Comparison of ENCODE assay signal across 8 cellular contexts in the genomic region with DNA sequence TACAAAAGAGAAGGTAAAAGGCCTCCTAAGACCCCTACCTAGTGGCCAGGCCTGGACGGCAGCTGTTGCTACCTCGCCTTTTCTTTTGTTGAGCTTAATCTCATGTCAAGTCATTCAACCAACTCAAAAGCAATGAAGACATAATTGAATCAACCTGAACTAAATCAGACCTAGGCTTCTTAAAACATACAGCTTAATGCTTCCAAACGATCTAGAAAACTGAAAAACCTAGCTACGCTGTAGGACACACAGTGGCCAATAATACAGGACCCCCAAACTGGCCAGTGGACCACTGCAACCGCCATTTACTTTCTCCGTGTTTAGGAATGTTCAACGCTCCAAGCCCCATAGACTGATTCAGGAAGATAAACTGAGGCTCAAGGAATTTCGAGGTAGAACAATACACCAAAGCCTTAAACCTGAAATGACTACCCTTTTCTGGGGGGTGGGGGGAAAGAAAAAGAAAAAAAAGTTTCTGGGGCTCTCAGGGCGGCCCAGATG. TPM values are rescaled to one million over a fixed set of nuclear protein-coding genes. Genes with fewer than 3 reads are reported as not detected.
DNase-seq lines count a peak whose midpoint lies in the region; ATAC-seq and TF ChIP-seq lines count a peak whose summit lies in the region.
"Not testable (repeated sequence)": the region's sequence is repeated elsewhere in the genome, so short reads cannot be mapped to it uniquely, and the experiment has no call there.

No MANE protein-coding gene starts in this region.

- not testable (repeated sequence) for H3K9me3 Mint-ChIP-seq in activated CD8-positive, alpha-beta T cell treated with anti-CD3 and anti-CD28 coated beads, Interleukin-2, amount 10 ng/mL, durations not matched to agents 7 days and 5 days (ENCODE audit: insufficient read depth)

- not testable (repeated sequence) for H3K4me1 ChIP-seq in breast epithelium; mesenchymal stem cell (ENCODE audit: control insufficient read depth, insufficient read depth, low read depth, low read length); aorta (ENCODE audit: control insufficient read depth in 1 of 2, insufficient read depth in 2 of 2, low read length in 2 of 2)
- H3K4me1 ChIP-seq in gastroesophageal sphincter, result peaks cover 0 to 65% (median 13%) of the 10 kb centered on the region in 3 donors

- WGBS in gastroesophageal sphincter (ENCODE audit: low coverage in 1 of 2), 2 donors, result 23 to 28% methylated on average over 3 to 8 of the region's 9 CpGs
- WGBS in mesenchymal stem cell, result 7% methylated on average over 5 of the region's 9 CpGs
- WGBS in aorta, 2 donors, result 74 to 77% methylated on average over 9 of the region's 9 CpGs

- H3K4me2 ChIP-seq in mesenchymal stem cell (ENCODE audit: low read length, poor library complexity, severe bottlenecking), result peak overlapping the region; percentile 66

- H2BK5ac ChIP-seq in mesenchymal stem cell (ENCODE audit: low read depth, low read length, poor library complexity, severe bottlenecking), result not testable (repeated sequence)

- H3K9ac ChIP-seq in mesenchymal stem cell (ENCODE audit: low read length), result peak overlapping the region; percentile 98

- H4K91ac ChIP-seq in mesenchymal stem cell (ENCODE audit: low read length), result not testable (repeated sequence)

- TF ChIP-seq POLR2A in breast epithelium (IDR thresholded peaks at IDR 0.05); gastroesophageal sphincter (IDR thresholded peaks at IDR 0.05): not testable (repeated sequence)

- peak; percentile 84 for DNase-seq in NCI-H82 (lab: John Stamatoyannopoulos, UW)
- peak; percentile 23 for DNase-seq in activated CD8-positive, alpha-beta T cell treated with anti-CD3 and anti-CD28 coated beads, Interleukin-2, amount 10 ng/mL, durations not matched to agents 7 days and 5 days
- not testable (repeated sequence) for DNase-seq in breast epithelium (ENCODE audit: low spot score in 2 of 2); mesenchymal stem cell; aorta
- DNase-seq in retina, result peak; percentile 42

- not testable (repeated sequence) for H2BK12ac ChIP-seq in mesenchymal stem cell (ENCODE audit: low read length in 2 of 2)

- POLR2A ChIA-PET in activated CD8-positive, alpha-beta T cell treated with anti-CD3 and anti-CD28 coated beads, Interleukin-2, amount 10 ng/mL, durations not matched to agents 7 days and 5 days (lab: Charles Lee), result interaction anchor here (0.7 to 6.1 kb wide), 11 partner anchors 11 to 280 kb away, joined by 3 to 56 read pairs (median 5); no protein-coding TSS in a partner anchor

- not testable (repeated sequence) for H3K79me1 ChIP-seq in mesenchymal stem cell (replicated peaks; ENCODE audit: low read length, poor library complexity, severe bottlenecking)

- H3K36me3 ChIP-seq in breast epithelium; gastroesophageal sphincter; mesenchymal stem cell (ENCODE audit: control insufficient read depth in 1 of 2, insufficient read depth in 2 of 2, low read depth in 1 of 2, low read length in 2 of 2); aorta (ENCODE audit: control insufficient read depth in 1 of 2, insufficient read depth in 2 of 2, low read length in 1 of 2): not testable (repeated sequence)

- not testable (repeated sequence) for H3K14ac ChIP-seq in mesenchymal stem cell (ENCODE audit: low read length in 2 of 2)

- not testable (repeated sequence) for H3K9me3 ChIP-seq in breast epithelium; gastroesophageal sphincter; mesenchymal stem cell (ENCODE audit: control insufficient read depth, low read length); aorta (ENCODE audit: control insufficient read depth, low read length)

- peaks cover 51% of the 10 kb centered on the region for H3K36me3 Mint-ChIP-seq in activated CD8-positive, alpha-beta T cell treated with anti-CD3 and anti-CD28 coated beads, Interleukin-2, amount 10 ng/mL, durations not matched to agents 7 days and 5 days (ENCODE audit: low read depth)

- peak overlapping the region; percentile 61 for H2BK120ac ChIP-seq in mesenchymal stem cell (ENCODE audit: low read depth, low read length)

- H2AK5ac ChIP-seq in mesenchymal stem cell (ENCODE audit: low read length, severe bottlenecking), result not testable (repeated sequence)

- H3K18ac ChIP-seq in mesenchymal stem cell (ENCODE audit: low read depth in 1 of 2, low read length in 2 of 2), result peak overlapping the region in 1 of 2 experiments; percentile 52

- H3K4me3 ChIP-seq in GM08714 (ENCODE audit: low read length) (peak overlapping the region; percentile 78), breast epithelium (peak overlapping the region; percentile 79 to 88 (median 82)), gastroesophageal sphincter (peak overlapping the region; percentile 60 to 90), mesenchymal stem cell (ENCODE audit: insufficient read depth in 1 of 2, low read depth in 1 of 2, low read length in 2 of 2) (peak overlapping the region in 1 of 2 experiments; percentile 83), aorta (ENCODE audit: low read length in 2 of 2) (peak overlapping the region; percentile 8 to 95)

- not testable (repeated sequence) for H2AFZ ChIP-seq in mesenchymal stem cell (ENCODE audit: low read depth, low read length)

- not testable (repeated sequence) for TF ChIP-seq CTCF in breast epithelium (IDR thresholded peaks at IDR 0.05); gastroesophageal sphincter (IDR thresholded peaks at IDR 0.05)

- peak overlapping the region; percentile 99 to 100 for H3K27ac ChIP-seq in breast epithelium
- peak overlapping the region; percentile 88 to 100 (median 98) for H3K27ac ChIP-seq in gastroesophageal sphincter
- H3K27ac ChIP-seq in mesenchymal stem cell (ENCODE audit: low read length, poor library complexity, severe bottlenecking), result peak overlapping the region; percentile 72
- peak overlapping the region in 1 of 2 donors; percentile 88 for H3K27ac ChIP-seq in aorta (ENCODE audit: low read depth in 1 of 2, low read length in 2 of 2)

- H2BK15ac ChIP-seq in mesenchymal stem cell (ENCODE audit: low read depth, poor library complexity, severe bottlenecking), result peak overlapping the region; percentile 2

- CTCF ChIA-PET in activated CD8-positive, alpha-beta T cell treated with anti-CD3 and anti-CD28 coated beads, Interleukin-2, amount 10 ng/mL, durations not matched to agents 7 days and 5 days (lab: Charles Lee), result interaction anchor here (0.7 to 1.6 kb wide), 5 partner anchors 9 to 115 kb away, joined by 3 to 4 read pairs (median 3); no protein-coding TSS in a partner anchor

- H3K4me3 Mint-ChIP-seq in activated CD8-positive, alpha-beta T cell treated with anti-CD3 and anti-CD28 coated beads, Interleukin-2, amount 10 ng/mL, durations not matched to agents 7 days and 5 days, result peak overlapping the region; percentile 88

- TF ChIP-seq EP300 in gastroesophageal sphincter (IDR thresholded peaks at IDR 0.05), result not testable (repeated sequence)

- peak overlapping the region; percentile 95 for H3K27ac Mint-ChIP-seq in activated CD8-positive, alpha-beta T cell treated with anti-CD3 and anti-CD28 coated beads, Interleukin-2, amount 10 ng/mL, durations not matched to agents 7 days and 5 days

- H3K4me1 Mint-ChIP-seq in activated CD8-positive, alpha-beta T cell treated with anti-CD3 and anti-CD28 coated beads, Interleukin-2, amount 10 ng/mL, durations not matched to agents 7 days and 5 days (ENCODE audit: low read depth), result peaks cover 31% of the 10 kb centered on the region

- not testable (repeated sequence) for H3K4ac ChIP-seq in mesenchymal stem cell (ENCODE audit: low read depth in 1 of 2, low read length in 2 of 2)

- not testable (repeated sequence) for H3K27me3 ChIP-seq in breast epithelium; gastroesophageal sphincter; mesenchymal stem cell (ENCODE audit: control insufficient read depth in 1 of 2, insufficient read depth in 1 of 2, low read length in 2 of 2); aorta (ENCODE audit: control insufficient read depth in 1 of 2, insufficient read depth in 2 of 2, low read length in 1 of 2)

- H3K23ac ChIP-seq in mesenchymal stem cell (ENCODE audit: low read length in 2 of 2), result not testable (repeated sequence)

- not testable (repeated sequence) for ATAC-seq in activated CD8-positive, alpha-beta T cell treated with anti-CD3 and anti-CD28 coated beads, Interleukin-2, amount 10 ng/mL, durations not matched to agents 7 days and 5 days; gastroesophageal sphincter; aorta (ENCODE audit: low FRiP score)

- intact Hi-C loops in breast epithelium (cut with DNase I; ENCODE audit: low total_unique reads); aorta (cut with DNase I): not testable (repeated sequence)

- not testable (repeated sequence) for H4K8ac ChIP-seq in mesenchymal stem cell (ENCODE audit: low read length)

- H3K27me3 Mint-ChIP-seq in activated CD8-positive, alpha-beta T cell treated with anti-CD3 and anti-CD28 coated beads, Interleukin-2, amount 10 ng/mL, durations not matched to agents 7 days and 5 days (ENCODE audit: low read depth), result not testable (repeated sequence)

RNA-seq across cellular contexts. Expression of a gene that starts 1.6 kb away (rescaled TPM):
- total RNA-seq in activated CD8-positive, alpha-beta T cell treated with anti-CD3 and anti-CD28 coated beads, Interleukin-2, amount 10 ng/mL, durations not matched to agents 7 days and 5 days, result 100 to 1,000 TPM; 104 to 113 TPM
- total RNA-seq in breast epithelium, result 10 to 100 TPM; 22.4 to 54.7 (median 48.3) TPM
- total RNA-seq in gastroesophageal sphincter, result 10 to 100 TPM; 11.8 to 18.7 (median 15.1) TPM
- polyA plus RNA-seq in mesenchymal stem cell (2013, experiment 1 of 2), result 15.7 TPM
- 16.6 TPM for polyA plus RNA-seq in mesenchymal stem cell (2013, experiment 2 of 2)
- total RNA-seq in aorta, result 10 to 100 TPM; 26.5 to 30.9 TPM
- polyA plus RNA-seq in aorta, result 1 to 10 TPM; 3.4 to 4.0 TPM
